ENCODE assay signal across 2 cellular contexts in genomic region chr6:113876654-113877053, GRCh38.
TF ChIP-seq lines count a peak whose summit lies in the region.

No MANE protein-coding gene starts in this region.

TF ChIP-seq in IMR-90, 13 proteins besides CTCF, POLR2A, EP300 and RAD21:
- no peak for TF ChIP-seq RFX5 (IDR thresholded peaks at IDR 0.05; ENCODE audit: low read depth, low read length)
- no peak for TF ChIP-seq BHLHE40 (IDR thresholded peaks at IDR 0.05; ENCODE audit: low read depth, low read length)
- TF ChIP-seq FOS (IDR thresholded peaks at IDR 0.05; ENCODE audit: low read depth, low read length), result no peak
- no peak for TF ChIP-seq MAZ (IDR thresholded peaks at IDR 0.05; ENCODE audit: borderline replicate concordance, low read depth, low read length)
- no peak for TF ChIP-seq NFE2L2 (IDR thresholded peaks at IDR 0.05; ENCODE audit: low read depth, low read length)
- TF ChIP-seq SMC3 (IDR thresholded peaks at IDR 0.05; ENCODE audit: low read depth, low read length), result no peak
- TF ChIP-seq USF2 (IDR thresholded peaks at IDR 0.05; ENCODE audit: low read depth, low read length), result no peak
- no peak for TF ChIP-seq MXI1 (IDR thresholded peaks at IDR 0.05; ENCODE audit: borderline replicate concordance, low read depth, low read length)
- TF ChIP-seq CEBPB (IDR thresholded peaks at IDR 0.05; ENCODE audit: low read depth, low read length), result no peak
- TF ChIP-seq, protein P1, sequence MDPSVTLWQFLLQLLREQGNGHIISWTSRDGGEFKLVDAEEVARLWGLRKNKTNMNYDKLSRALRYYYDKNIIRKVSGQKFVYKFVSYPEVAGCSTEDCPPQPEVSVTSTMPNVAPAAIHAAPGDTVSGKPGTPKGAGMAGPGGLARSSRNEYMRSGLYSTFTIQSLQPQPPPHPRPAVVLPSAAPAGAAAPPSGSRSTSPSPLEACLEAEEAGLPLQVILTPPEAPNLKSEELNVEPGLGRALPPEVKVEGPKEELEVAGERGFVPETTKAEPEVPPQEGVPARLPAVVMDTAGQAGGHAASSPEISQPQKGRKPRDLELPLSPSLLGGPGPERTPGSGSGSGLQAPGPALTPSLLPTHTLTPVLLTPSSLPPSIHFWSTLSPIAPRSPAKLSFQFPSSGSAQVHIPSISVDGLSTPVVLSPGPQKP (IDR thresholded peaks at IDR 0.05; ENCODE audit: borderline replicate concordance, low read depth, low read length), result no peak
- TF ChIP-seq CHD1 (IDR thresholded peaks at IDR 0.05; ENCODE audit: low read depth, low read length), result no peak
- TF ChIP-seq MAFK (IDR thresholded peaks at IDR 0.05; ENCODE audit: low read depth, low read length), result no peak
- no peak for TF ChIP-seq RCOR1 (IDR thresholded peaks at IDR 0.05; ENCODE audit: insufficient replicate concordance, low read length)

TF ChIP-seq in GM12878, 131 proteins besides CTCF, POLR2A, EP300 and RAD21:
- TF ChIP-seq SMAD5 (IDR thresholded peaks at IDR 0.05; ENCODE audit: low read depth), result no peak
- 0 out of 2 replicates have a peak, but pooled peaks have one; percentile 13 for TF ChIP-seq YY1 (IDR thresholded peaks at IDR 0.05; ENCODE audit: low read depth, low read length)
